In genomic region chr2:219119422-219120043, GRCh38 we compare ENCODE assay signal across 8 cellular contexts. TPM values are rescaled to one million over a fixed set of nuclear protein-coding genes. Genes with fewer than 3 reads are reported as not detected.
DNase-seq lines count a peak whose midpoint lies in the region; ATAC-seq and TF ChIP-seq lines count a peak whose summit lies in the region.

No MANE protein-coding gene starts in this region.

- H3K9me3 ChIP-seq in right lobe of liver: no peaks in the 10 kb centered on the region

- DNase-seq in NCI-H1436 (lab: John Stamatoyannopoulos, UW) (peak; percentile 48), NCI-H1436 treated with DMSO at 0.1 percent for 48 hours (lab: John Stamatoyannopoulos, UW) (no peak), NCI-H1105 treated with DMSO at 0.1 percent for 48 hours (lab: John Stamatoyannopoulos, UW) (peak; percentile 41), coronary artery (ENCODE audit: low spot score) (no peak), right lobe of liver (peak in 2 of 3 donors; percentile 57 to 75)
- peak; percentile 76 for DNase-seq in activated CD4-positive, alpha-beta T cell treated with anti-CD3 and anti-CD28 coated beads for 48 hours
- peak; percentile 21 for DNase-seq in stimulated activated CD8-positive, alpha-beta memory T cell treated with anti-CD3 and anti-CD28 coated beads, Interleukin-15, amount 100 ng/mL, for 24 hours (ENCODE audit: low read depth)

- H3K4me3 ChIP-seq in coronary artery (no peak overlapping the region), right lobe of liver (no peak overlapping the region)

- H3K4me1 ChIP-seq in right lobe of liver: peaks cover 0 to 42% (median 20%) of the 10 kb centered on the region in 4 donors

- no peaks in the 10 kb centered on the region for H3K36me3 ChIP-seq in right lobe of liver

- intact Hi-C loops in right lobe of liver (cut with DNase I): loop anchor here (2.0 to 5.0 kb wide), 2 partner anchors 47 to 61 kb away; no protein-coding TSS in a partner anchor

- 40% methylated on average over 7 of the region's 7 CpGs for WGBS in right lobe of liver (ENCODE audit: insufficient coverage, low coverage, low lambda C conversion rate, missing lambda C conversion rate)

- TF ChIP-seq CTCF in coronary artery (IDR thresholded peaks at IDR 0.05) (peak; percentile 49), right lobe of liver (IDR thresholded peaks at IDR 0.05) (peak; percentile 54 to 67 (median 66))

- ATAC-seq in right lobe of liver: peak; percentile 39 to 65 (median 58)
- no peak for ATAC-seq in GM21367 (IDR thresholded peaks at IDR 0.05; ENCODE audit: unreplicated experiment)

- H3K27ac ChIP-seq in coronary artery (no peak overlapping the region), right lobe of liver (no peak overlapping the region)

- no peak for TF ChIP-seq POLR2A in right lobe of liver (IDR thresholded peaks at IDR 0.05)

- no peaks in the 10 kb centered on the region for H3K27me3 ChIP-seq in right lobe of liver

RNA-seq across cellular contexts. Expression of gene NHEJ1, which starts 41.1 kb away (rescaled TPM):
- 10 to 100 TPM in 3 of 6 experiments, 1 to 10 TPM in 3; 5.8 to 16.7 (median 10.9) TPM for total RNA-seq in right lobe of liver

RNA-seq across cellular contexts. Expression of gene SLC23A3, which starts 50.3 kb away (rescaled TPM):
- 1 to 10 TPM in 5 of 6 experiments, under 1 TPM in 1; 0.62 to 4.9 (median 2.1) TPM for total RNA-seq in right lobe of liver

RNA-seq across cellular contexts. Expression of gene CNPPD1, which starts 57.2 kb away (rescaled TPM):
- 10 to 100 TPM; 22.3 to 37.1 (median 30.2) TPM for total RNA-seq in right lobe of liver

RNA-seq across cellular contexts. Expression of gene RETREG2, which starts 58.5 kb away (rescaled TPM):
- total RNA-seq in right lobe of liver: 10 to 100 TPM; 33.6 to 77.9 (median 51.0) TPM

RNA-seq across cellular contexts. Expression of gene IHH, which starts 58.8 kb away (rescaled TPM):
- 1 to 10 TPM in 3 of 6 experiments, under 1 TPM in 3; 0.42 to 3.9 (median 1.1) TPM for total RNA-seq in right lobe of liver

Comparison
In these comparisons a context has a peak if more than half of its experiments do, and no peak if none do; other contexts are left out.
1. DNase-seq: peak in NCI-H1436 (single experiment), NCI-H1105 treated with DMSO at 0.1 percent for 48 hours (single experiment), activated CD4-positive, alpha-beta T cell treated with anti-CD3 and anti-CD28 coated beads for 48 hours (single experiment), right lobe of liver (2 of 3) and stimulated activated CD8-positive, alpha-beta memory T cell treated with anti-CD3 and anti-CD28 coated beads, Interleukin-15, amount 100 ng/mL, for 24 hours (single experiment); none in NCI-H1436 treated with DMSO at 0.1 percent for 48 hours (single experiment) and coronary artery (single experiment).